ENCODE assay signal across 8 cellular contexts in the genomic region with DNA sequence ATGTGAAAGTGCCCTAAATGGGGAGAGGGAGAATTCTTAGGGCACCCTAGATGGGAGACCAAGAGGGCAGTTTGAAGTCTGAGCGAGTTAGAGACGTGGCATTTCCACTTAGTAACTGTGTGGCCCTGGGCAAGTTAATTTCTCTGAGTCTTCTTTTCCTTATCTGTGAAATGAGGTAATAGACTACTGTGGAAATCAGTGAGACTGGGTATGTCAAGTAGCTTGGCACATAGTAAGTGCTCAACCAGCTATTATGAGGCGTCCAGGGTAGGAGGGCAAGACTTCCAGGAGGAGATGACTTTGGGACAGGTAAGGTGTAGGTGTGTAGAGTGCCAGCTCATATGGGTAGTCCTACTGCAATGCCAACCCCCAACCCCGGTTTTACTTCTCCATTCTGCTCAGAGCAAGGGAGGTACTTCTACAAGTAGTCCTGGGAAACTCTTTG. TPM values are rescaled to one million over a fixed set of nuclear protein-coding genes. Genes with fewer than 3 reads are reported as not detected.
DNase-seq lines count a peak whose midpoint lies in the region; FAIRE-seq and TF ChIP-seq lines count a peak whose summit lies in the region.

No MANE protein-coding gene starts in this region.

- intact Hi-C loops in mammary epithelial cell (cut with micrococcal nuclease) (no loop called here), uterus (cut with DNase I; ENCODE audit: low total_unique reads) (no loop called here)

- TF ChIP-seq POLR2A in GM12892 (IDR thresholded peaks at IDR 0.05; ENCODE audit: low read depth, low read length) (no peak), uterus (IDR thresholded peaks at IDR 0.05) (no peak)

- H3K4me3 ChIP-seq in H7 (ENCODE audit: insufficient read depth, low read depth, low read length) (peak overlapping the region; percentile 70), mammary epithelial cell (replicated peaks in 1 of 3; ENCODE audit: insufficient read depth in 1 of 3, low read depth in 2 of 3, low read length in 3 of 3) (peak overlapping the region; percentile 56 to 100 (median 96)), mesodermal cell (ENCODE audit: extremely low read depth, insufficient read depth, low read length, poor library complexity, severe bottlenecking) (peak overlapping the region; percentile 71), uterus (peak overlapping the region; percentile 73 to 78)

- no peaks in the 10 kb centered on the region for H4K20me1 ChIP-seq in mammary epithelial cell (ENCODE audit: insufficient read depth, low read length)

- TF ChIP-seq CTCF in mammary epithelial cell (conservative IDR thresholded peaks at IDR 0.05 in 1 of 2, IDR thresholded peaks at IDR 0.05 in 1 of 2; ENCODE audit: extremely low read depth in 1 of 2, insufficient read depth in 1 of 2, low read depth in 1 of 2, low read length in 2 of 2): no peak
- TF ChIP-seq CTCF in uterus (IDR thresholded peaks at IDR 0.05): no peak

- dilution Hi-C loops in mammary epithelial cell (cut with HindIII; ENCODE audit: low sequenced_read_pairs): loop anchor here (5.0 kb wide), 1 partner anchor 39 kb away; no protein-coding TSS in a partner anchor

- in situ Hi-C loops in mammary epithelial cell (cut with MboI; ENCODE audit: low sequenced_read_pairs in 2 of 2): no loop called here

- peak; percentile 78 for FAIRE-seq in GM12892 (lab: Jason Lieb, UNC)

- peak overlapping the region; percentile 34 for H3K27ac ChIP-seq in mammary epithelial cell (ENCODE audit: insufficient read depth, low read depth, low read length)
- H3K27ac ChIP-seq in mesodermal cell (ENCODE audit: low read depth, low read length, severe bottlenecking): no peak overlapping the region
- peak overlapping the region; percentile 76 to 81 for H3K27ac ChIP-seq in uterus
- H3K27ac ChIP-seq in substantia nigra (ENCODE audit: low read depth, low read length, poor library complexity, severe bottlenecking): no peak overlapping the region

- H3K9ac ChIP-seq in mammary epithelial cell (ENCODE audit: insufficient read depth, low read length): peak overlapping the region; percentile 74

- H3K36me3 ChIP-seq in H7 (replicated peaks; ENCODE audit: control insufficient read depth, insufficient read depth, low read length) (no peaks in the 10 kb centered on the region), mammary epithelial cell (ENCODE audit: insufficient read depth, low read length) (no peaks in the 10 kb centered on the region), mesodermal cell (ENCODE audit: control insufficient read depth, insufficient read depth, low read length) (peaks cover 25% of the 10 kb centered on the region), uterus (no peaks in the 10 kb centered on the region)

- H3K27me3 ChIP-seq in H7 (ENCODE audit: control insufficient read depth, insufficient read depth, low read length) (no peaks in the 10 kb centered on the region), mammary epithelial cell (ENCODE audit: insufficient read depth, low read length) (no peaks in the 10 kb centered on the region), uterus (no peaks in the 10 kb centered on the region)

- BruUV-seq in mammary epithelial cell (replicated peaks; lab: Mats Ljungman, UMichigan): TSS peak; percentile 30

- DNase-seq in GM12892 (ENCODE audit: insufficient read length) (peak; percentile 48), H7 (peak; percentile 36), NAMALWA (ENCODE audit: low spot score) (peak; percentile 54), mammary epithelial cell (no peak), uterus (no peak), substantia nigra (lab: John Stamatoyannopoulos, UW) (no peak), hypothalamus (lab: John Stamatoyannopoulos, UW) (no peak)

- CTCF ChIA-PET in mammary epithelial cell (lab: Charles Lee; ENCODE audit: low non-redundant PET): no interaction called here

- peak overlapping the region; percentile 88 for H3K4me2 ChIP-seq in mammary epithelial cell (ENCODE audit: insufficient read depth, low read depth, low read length)

- peak overlapping the region; percentile 98 for H2AFZ ChIP-seq in mammary epithelial cell (ENCODE audit: low read depth, low read length)

- WGBS in mammary epithelial cell (ENCODE audit: low coverage, missing lambda C conversion rate): 38% methylated on average over 4 of the region's 4 CpGs
- WGBS in mesodermal cell (ENCODE audit: insufficient coverage in 2 of 2), 2 experiments: 71 to 85% methylated on average over 3 to 4 of the region's 4 CpGs

- H3K9me3 ChIP-seq in mammary epithelial cell (replicated peaks; ENCODE audit: insufficient read depth, low read length) (no peaks in the 10 kb centered on the region), mesodermal cell (ENCODE audit: control insufficient read depth, low read length) (no peaks in the 10 kb centered on the region), uterus (no peaks in the 10 kb centered on the region)

- peaks cover 12% of the 10 kb centered on the region for H3K4me1 ChIP-seq in mammary epithelial cell (ENCODE audit: insufficient read depth, low read length)
- peaks cover 6% of the 10 kb centered on the region for H3K4me1 ChIP-seq in mesodermal cell (ENCODE audit: control insufficient read depth, insufficient read depth, low read length, poor library complexity, severe bottlenecking)
- H3K4me1 ChIP-seq in uterus: peaks cover 0 to 6% of the 10 kb centered on the region in 2 donors

- H3K79me2 ChIP-seq in mammary epithelial cell (ENCODE audit: insufficient read depth, low read length): peaks cover 41% of the 10 kb centered on the region

RNA-seq across cellular contexts. Expression of a gene that starts 0.8 kb away (rescaled TPM):
- polyA plus RNA-seq in GM12892 (2012; ENCODE audit: missing spikeins): 13.7 TPM
- total RNA-seq in H7 (2014; rRNA removed; shearing (Covaris generic)): 8.4 and 9.5 TPM in 2 replicates
- total RNA-seq in mammary epithelial cell (10 to 100 TPM; 24.2 to 25.5 TPM), uterus (10 to 100 TPM in 2 of 4 donors, 1 to 10 TPM in 2; 3.2 to 34.2 (median 16.7) TPM)
- 18.1 TPM for polyA plus RNA-seq in mammary epithelial cell
- 34.3 TPM for polyA minus RNA-seq in mammary epithelial cell
- 20.6 TPM for polyA plus RNA-seq in mesodermal cell (2013, experiment 1 of 2)
- 19.3 TPM for polyA plus RNA-seq in mesodermal cell (2013, experiment 2 of 2)

Comparison
In these comparisons a context has a peak if more than half of its experiments do, and no peak if none do; other contexts are left out.
1. DNase-seq: peak in GM12892 (single experiment), H7 (single experiment) and NAMALWA (single experiment); none in mammary epithelial cell (single experiment), uterus (0 of 2), substantia nigra (0 of 49) and hypothalamus (0 of 51).
2. H3K27ac ChIP-seq: peak in mammary epithelial cell (single experiment) and uterus (2 of 2); none in mesodermal cell (single experiment) and substantia nigra (single experiment).
3. Peak in every context shown above with its lines, with median percentiles within 50 percentile points of each other: H3K4me3 ChIP-seq.